ENCODE assay signal across 27 cellular contexts in genomic region chr6:20242397-20242796, GRCh38.
"Had no signal": no experiment of that assay in that cellular context is flagged by ENCODE, and none has a peak within 500 bp of the region (broad histone marks: within the 10 kb centered on the region; RNA-seq: fewer than 3 reads in every experiment).

No MANE protein-coding gene starts in this region.

- H3K4me3 ChIP-seq: colonic mucosa, esophagus muscularis mucosa, lower lobe of right lung, ovary, psoas muscle, sigmoid colon, stomach, thyroid gland had no signal

- H3K27me3 Mint-ChIP-seq: dendritic cell treated with granulocyte-macrophage colony-stimulating factor and Interleukin-4, amounts not matched to agents 40 ng/mL and 50 ng/mL, for 4 days; type B pancreatic cell had no signal

- H3K36me3 Mint-ChIP-seq: immature natural killer cell; natural killer cell; stimulated activated effector memory CD8-positive, alpha-beta T cell treated with anti-CD3 and anti-CD28 coated beads, Interleukin-12 subunit alpha, Interleukin-12 subunit beta, amount 100 ng/mL, for 72 hours; type B pancreatic cell had no signal

- H3K27me3 ChIP-seq: colonic mucosa, esophagus muscularis mucosa, ovary, sigmoid colon, stomach, thyroid gland had no signal

- H3K4me3 Mint-ChIP-seq: dendritic cell treated with granulocyte-macrophage colony-stimulating factor and Interleukin-4, amounts not matched to agents 40 ng/mL and 50 ng/mL, for 4 days; immature natural killer cell; natural killer cell; stimulated activated effector memory CD8-positive, alpha-beta T cell treated with anti-CD3 and anti-CD28 coated beads, Interleukin-12 subunit alpha, Interleukin-12 subunit beta, amount 100 ng/mL, for 72 hours; type B pancreatic cell had no signal

- H3K36me3 ChIP-seq: colonic mucosa, esophagus muscularis mucosa, lower lobe of right lung, ovary, sigmoid colon, stomach, thyroid gland had no signal

- H3K4me1 ChIP-seq: colonic mucosa, esophagus muscularis mucosa, lower lobe of right lung, psoas muscle, thyroid gland had no signal

- FAIRE-seq: endothelial cell of umbilical vein had no signal

- H3K27ac Mint-ChIP-seq: dendritic cell treated with granulocyte-macrophage colony-stimulating factor and Interleukin-4, amounts not matched to agents 40 ng/mL and 50 ng/mL, for 4 days; immature natural killer cell; natural killer cell; stimulated activated effector memory CD8-positive, alpha-beta T cell treated with anti-CD3 and anti-CD28 coated beads, Interleukin-12 subunit alpha, Interleukin-12 subunit beta, amount 100 ng/mL, for 72 hours; type B pancreatic cell had no signal

- DNase-seq: colonic mucosa; effector CD8-positive, alpha-beta T cell; foreskin melanocyte; hypothalamus; immature natural killer cell; islet precursor cell; kidney glomerular epithelial cell; left colon; left ventricle myocardium superior; lower lobe of right lung; natural killer cell; occipital lobe; ovary; posterior cingulate gyrus; psoas muscle; right cardiac atrium; sigmoid colon; stimulated activated CD4-positive, alpha-beta T cell treated with anti-CD3 and anti-CD28 coated beads, Interleukin-2, amount 100 ng/mL, for 24 hours; stimulated activated CD4-positive, alpha-beta T cell treated with anti-CD3 and anti-CD28 coated beads, Interleukin-4, amount 100 ng/mL, for 24 hours; stimulated activated naive CD4-positive, alpha-beta T cell treated with Interleukin-2 at 50 U/mL for 16 hours; stomach; thyroid gland had no signal

- H3K27ac ChIP-seq: colonic mucosa, esophagus muscularis mucosa, lower lobe of right lung, ovary, psoas muscle, sigmoid colon, stomach, thyroid gland had no signal

- H3K9me3 Mint-ChIP-seq: dendritic cell treated with granulocyte-macrophage colony-stimulating factor and Interleukin-4, amounts not matched to agents 40 ng/mL and 50 ng/mL, for 4 days; immature natural killer cell; natural killer cell; stimulated activated effector memory CD8-positive, alpha-beta T cell treated with anti-CD3 and anti-CD28 coated beads, Interleukin-12 subunit alpha, Interleukin-12 subunit beta, amount 100 ng/mL, for 72 hours; type B pancreatic cell had no signal

- ATAC-seq: left colon; left ventricle myocardium superior; lower lobe of right lung; natural killer cell; psoas muscle; right cardiac atrium; stimulated activated effector memory CD8-positive, alpha-beta T cell treated with anti-CD3 and anti-CD28 coated beads, Interleukin-12 subunit alpha, Interleukin-12 subunit beta, amount 100 ng/mL, for 72 hours had no signal

- H3K9me3 ChIP-seq: colonic mucosa, esophagus muscularis mucosa, lower lobe of right lung, ovary, psoas muscle, sigmoid colon, stomach, thyroid gland had no signal
